Comparison of ENCODE assay signal across 15 cellular contexts in the genomic region with DNA sequence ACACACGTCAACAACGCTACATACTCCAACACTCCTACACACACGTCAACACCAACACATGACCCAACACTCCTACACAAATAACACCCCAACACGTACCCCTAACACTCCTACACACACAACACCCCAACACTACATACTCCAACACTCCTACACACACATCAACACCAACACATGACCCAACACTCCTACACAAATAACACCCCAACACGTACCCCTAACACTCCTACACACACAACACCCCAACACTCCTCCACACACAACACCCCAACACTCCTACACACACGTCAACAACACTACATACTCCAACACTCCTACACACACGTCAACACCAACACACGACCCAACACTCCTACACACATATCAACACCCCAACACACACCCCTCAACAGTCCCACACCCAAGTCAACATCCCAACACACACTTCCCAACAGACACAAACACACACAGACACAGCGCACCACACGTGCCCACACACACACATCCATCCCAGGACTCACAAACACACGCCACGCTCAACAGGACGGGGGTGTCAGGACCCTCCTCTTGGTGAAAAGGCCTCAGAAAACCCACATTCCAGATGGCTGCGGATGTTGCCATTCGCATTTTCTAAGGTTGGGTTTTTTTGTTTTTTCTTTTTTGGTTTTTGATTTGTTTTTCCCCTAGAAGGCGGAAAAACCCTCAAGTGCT. TPM values are rescaled to one million over a fixed set of nuclear protein-coding genes. Genes with fewer than 3 reads are reported as not detected.
DNase-seq lines count a peak whose midpoint lies in the region; ATAC-seq and TF ChIP-seq lines count a peak whose summit lies in the region.
"Had no signal": no experiment of that assay in that cellular context is flagged by ENCODE, and none has a peak within 500 bp of the region (broad histone marks: within the 10 kb centered on the region; RNA-seq: fewer than 3 reads in every experiment).

No MANE protein-coding gene starts in this region.

- peak overlapping the region; percentile 31 for H3K4me3 Mint-ChIP-seq in Calu3 (ENCODE audit: low read depth, unreplicated experiment)
- no peak overlapping the region for H3K4me3 Mint-ChIP-seq in activated CD8-positive, alpha-beta T cell treated with anti-CD3 and anti-CD28 coated beads for 36 hours

- peak; percentile 1 for DNase-seq in Calu3
- DNase-seq in islet precursor cell = peak; percentile 23
- no peak for DNase-seq in activated CD8-positive, alpha-beta T cell treated with anti-CD3 and anti-CD28 coated beads for 36 hours
- DNase-seq in GM20000 (ENCODE audit: low spot score) = no peak
- no peak for DNase-seq in NCI-H748 (lab: John Stamatoyannopoulos, UW; ENCODE audit: unreplicated experiment)
- DNase-seq: GOT3; Kasumi-1; NCI-H187; NCI-H774; stimulated activated CD4-positive, alpha-beta T cell treated with anti-CD3 and anti-CD28 coated beads, Interleukin-2, amount 100 ng/mL, for 48 hours had no signal

- H3K36me3 Mint-ChIP-seq in Calu3 (ENCODE audit: insufficient read depth, unreplicated experiment) = peaks cover 100% of the 10 kb centered on the region
- peaks cover 2% of the 10 kb centered on the region for H3K36me3 Mint-ChIP-seq in activated CD8-positive, alpha-beta T cell treated with anti-CD3 and anti-CD28 coated beads for 36 hours (ENCODE audit: low read depth)

- peak overlapping the region; percentile 72 for H3K27ac Mint-ChIP-seq in Calu3 (ENCODE audit: unreplicated experiment)
- H3K27ac Mint-ChIP-seq in activated CD8-positive, alpha-beta T cell treated with anti-CD3 and anti-CD28 coated beads for 36 hours = no peak overlapping the region

- H3K4me1 ChIP-seq in HEK293 (ENCODE audit: control insufficient read depth, insufficient read depth, low read length) (no peaks in the 10 kb centered on the region), skeletal muscle tissue (ENCODE audit: control insufficient read depth in 3 of 3, insufficient read depth in 3 of 3, low read length in 3 of 3) (peaks cover 15 to 34% (median 22%) of the 10 kb centered on the region in 3 donors)
- H3K4me1 ChIP-seq: SJCRH30 had no signal

- intact Hi-C loops in Calu3 (cut with micrococcal nuclease; ENCODE audit: unreplicated experiment) = no loop called here
- intact Hi-C loops in activated CD8-positive, alpha-beta T cell treated with anti-CD3 and anti-CD28 coated beads for 36 hours (cut with micrococcal nuclease) = no loop called here

- no peaks in the 10 kb centered on the region for H3K9me3 Mint-ChIP-seq in Calu3 (ENCODE audit: low read depth, unreplicated experiment)
- no peaks in the 10 kb centered on the region for H3K9me3 Mint-ChIP-seq in activated CD8-positive, alpha-beta T cell treated with anti-CD3 and anti-CD28 coated beads for 36 hours

- no peaks in the 10 kb centered on the region for H3K27me3 Mint-ChIP-seq in Calu3 (ENCODE audit: unreplicated experiment)
- no peaks in the 10 kb centered on the region for H3K27me3 Mint-ChIP-seq in activated CD8-positive, alpha-beta T cell treated with anti-CD3 and anti-CD28 coated beads for 36 hours

- POLR2A ChIA-PET in HEK293 (lab: Yijun Ruan, JAX) = no interaction called here
- POLR2A ChIA-PET in activated CD8-positive, alpha-beta T cell treated with anti-CD3 and anti-CD28 coated beads for 36 hours (lab: Charles Lee) = no interaction called here

- no TSS peak for BruUV-seq in Calu3 (replicated peaks; lab: Mats Ljungman, UMichigan)

- no peaks in the 10 kb centered on the region for H3K27me3 ChIP-seq in skeletal muscle tissue (ENCODE audit: control insufficient read depth in 3 of 3, insufficient read depth in 3 of 3, low read length in 3 of 3)
- H3K27me3 ChIP-seq: SJCRH30 had no signal

- peaks cover 69% of the 10 kb centered on the region for H3K4me1 Mint-ChIP-seq in Calu3 (ENCODE audit: low read depth, unreplicated experiment)
- peaks cover 32% of the 10 kb centered on the region for H3K4me1 Mint-ChIP-seq in activated CD8-positive, alpha-beta T cell treated with anti-CD3 and anti-CD28 coated beads for 36 hours (ENCODE audit: low read depth)

- TF ChIP-seq CTCF in Calu3 (IDR thresholded peaks at IDR 0.05; ENCODE audit: unreplicated experiment) (no peak), HEK293 (tag by site-specific recombination; IDR thresholded peaks at IDR 0.05) (no peak), GM20000 (IDR thresholded peaks at IDR 0.05; ENCODE audit: extremely low read depth, missing control alignments) (no peak)
- no peak for TF ChIP-seq CTCF in activated CD8-positive, alpha-beta T cell treated with anti-CD3 and anti-CD28 coated beads for 36 hours (IDR thresholded peaks at IDR 0.05)

- H3K9ac ChIP-seq in skeletal muscle tissue (ENCODE audit: low read depth in 1 of 3, low read length in 3 of 3) = peak overlapping the region; percentile 12 to 38 (median 33)

- H3K9me3 ChIP-seq in HEK293 (ENCODE audit: control insufficient read depth, insufficient read depth, low read depth, low read length) (no peaks in the 10 kb centered on the region), skeletal muscle tissue (ENCODE audit: control insufficient read depth in 3 of 3, low read length in 3 of 3) (no peaks in the 10 kb centered on the region)
- H3K9me3 ChIP-seq: SJCRH30 had no signal

- no peak overlapping the region for H3K27ac ChIP-seq in HEK293 (ENCODE audit: extremely low read depth, low read depth, low read length)
- no peak overlapping the region for H3K27ac ChIP-seq in skeletal muscle tissue (ENCODE audit: low read depth, low read length)
- H3K27ac ChIP-seq: C4-2B, HL-60, SJCRH30 had no signal

- H3K4me3 ChIP-seq in HEK293 (ENCODE audit: low read depth, low read length) (no peak overlapping the region), skeletal muscle tissue (ENCODE audit: low read length in 3 of 3) (no peak overlapping the region)
- H3K4me3 ChIP-seq: SJCRH30 had no signal

- peaks cover 0 to 23% of the 10 kb centered on the region in 2 experiments; a peak in 1 of 3 replicates for H3K36me3 ChIP-seq in HEK293 (ENCODE audit: control insufficient read depth in 2 of 2, insufficient read depth in 1 of 2, low read length in 2 of 2)
- H3K36me3 ChIP-seq in skeletal muscle tissue (ENCODE audit: control insufficient read depth in 3 of 3, insufficient read depth in 3 of 3, low read length in 3 of 3) = peaks cover 0 to 15% (median 10%) of the 10 kb centered on the region in 3 donors

- ATAC-seq in activated CD8-positive, alpha-beta T cell treated with anti-CD3 and anti-CD28 coated beads for 36 hours = no peak

- CTCF ChIA-PET in Calu3 (lab: Charles Lee) (interaction anchor here (1.9 kb wide), 1 partner anchor 38 kb away, joined by 5 read pairs; no protein-coding TSS in a partner anchor), HEK293 (lab: Yijun Ruan, JAX) (no interaction called here)
- CTCF ChIA-PET in activated CD8-positive, alpha-beta T cell treated with anti-CD3 and anti-CD28 coated beads for 36 hours (lab: Charles Lee) = no interaction called here

TF ChIP-seq in HEK293, 187 proteins besides CTCF, POLR2A, EP300 and RAD21 (continues in another document):
- TF ChIP-seq ATF2 (tag by site-specific recombination; IDR thresholded peaks at IDR 0.05; ENCODE audit: low read depth) = no peak
- TF ChIP-seq ZNF292 (tag by site-specific recombination; IDR thresholded peaks at IDR 0.05; ENCODE audit: borderline replicate concordance, low read depth) = no peak
- no peak for TF ChIP-seq ZNF473 (tag by site-specific recombination; IDR thresholded peaks at IDR 0.05)
- no peak for TF ChIP-seq YY2 (tag by site-specific recombination; IDR thresholded peaks at IDR 0.05)
- TF ChIP-seq ZNF10 (tag by site-specific recombination; IDR thresholded peaks at IDR 0.05) = no peak
- TF ChIP-seq, protein P1, sequence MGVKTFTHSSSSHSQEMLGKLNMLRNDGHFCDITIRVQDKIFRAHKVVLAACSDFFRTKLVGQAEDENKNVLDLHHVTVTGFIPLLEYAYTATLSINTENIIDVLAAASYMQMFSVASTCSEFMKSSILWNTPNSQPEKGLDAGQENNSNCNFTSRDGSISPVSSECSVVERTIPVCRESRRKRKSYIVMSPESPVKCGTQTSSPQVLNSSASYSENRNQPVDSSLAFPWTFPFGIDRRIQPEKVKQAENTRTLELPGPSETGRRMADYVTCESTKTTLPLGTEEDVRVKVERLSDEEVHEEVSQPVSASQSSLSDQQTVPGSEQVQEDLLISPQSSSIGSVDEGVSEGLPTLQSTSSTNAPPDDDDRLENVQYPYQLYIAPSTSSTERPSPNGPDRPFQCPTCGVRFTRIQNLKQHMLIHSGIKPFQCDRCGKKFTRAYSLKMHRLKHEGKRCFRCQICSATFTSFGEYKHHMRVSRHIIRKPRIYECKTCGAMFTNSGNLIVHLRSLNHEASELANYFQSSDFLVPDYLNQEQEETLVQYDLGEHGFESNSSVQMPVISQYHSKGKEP (tag by site-specific recombination; IDR thresholded peaks at IDR 0.05) = no peak
- no peak for TF ChIP-seq ZFP37 (tag by site-specific recombination; IDR thresholded peaks at IDR 0.05)
- no peak for TF ChIP-seq ZNF654 (tag by site-specific recombination; IDR thresholded peaks at IDR 0.05; ENCODE audit: low read depth)
- no peak for TF ChIP-seq SCRT1 (tag by site-specific recombination; IDR thresholded peaks at IDR 0.05; ENCODE audit: borderline replicate concordance)
- no peak for TF ChIP-seq ZXDB (tag by site-specific recombination; IDR thresholded peaks at IDR 0.05)
- TF ChIP-seq ZNF404 (tag by site-specific recombination; IDR thresholded peaks at IDR 0.05) = no peak
- TF ChIP-seq KLF8 (tag by site-specific recombination; IDR thresholded peaks at IDR 0.05) = no peak
- no peak for TF ChIP-seq ZBTB17 (tag by site-specific recombination; IDR thresholded peaks at IDR 0.05)
- TF ChIP-seq ZNF426 (tag by site-specific recombination; IDR thresholded peaks at IDR 0.05) = no peak

RNA-seq across cellular contexts. Expression of gene ZBP1, which starts 40.4 kb away (rescaled TPM):
- total RNA-seq in Calu3 (2022) (2.9 and 12.5 TPM in 2 replicates), skeletal muscle tissue (under 0.01 TPM)
- total RNA-seq in activated CD8-positive, alpha-beta T cell treated with anti-CD3 and anti-CD28 coated beads for 36 hours = under 1 TPM; 0.11 to 0.56 TPM

RNA-seq across cellular contexts. Expression of gene PMEPA1, which starts 49.2 kb away (rescaled TPM):
- 732 and 1,302 TPM in 2 replicates for total RNA-seq in Calu3 (2022)
- total RNA-seq in skeletal muscle tissue = 5.2 TPM
- total RNA-seq in activated CD8-positive, alpha-beta T cell treated with anti-CD3 and anti-CD28 coated beads for 36 hours = 1 to 10 TPM; 1.7 to 2.0 TPM

Comparison
In these comparisons a context has a peak if more than half of its experiments do, and no peak if none do; other contexts are left out.
1. DNase-seq: peak in Calu3 (single experiment) and islet precursor cell (single experiment); none in activated CD8-positive, alpha-beta T cell treated with anti-CD3 and anti-CD28 coated beads for 36 hours (single experiment), GM20000 (single experiment) and NCI-H748 (single experiment).
2. RNA of gene PMEPA1, which starts 49.2 kb away (total RNA-seq): 732 to 1,302 TPM in Calu3; 5.2 TPM in skeletal muscle tissue (single experiment) and 1.7 to 2.0 TPM in activated CD8-positive, alpha-beta T cell treated with anti-CD3 and anti-CD28 coated beads for 36 hours; every median in the first group is over 100 times any median in the second.